Comparison of ENCODE assay signal across 1 cellular context in genomic region chr21:44462834-44463200, GRCh38.
TF ChIP-seq lines count a peak whose summit lies in the region.

No MANE protein-coding gene starts in this region.

TF ChIP-seq in H1, 55 proteins besides CTCF, POLR2A, EP300 and RAD21:
- TF ChIP-seq ATF3 (IDR thresholded peaks at IDR 0.05; ENCODE audit: insufficient read depth, low read depth, low read length) (no peak), TAF1 (IDR thresholded peaks at IDR 0.05; ENCODE audit: low read depth, low read length) (no peak), TAF7 (optimal IDR thresholded peaks at IDR 0.05; ENCODE audit: borderline replicate concordance, low read depth, low read length) (no peak)
